In the genomic region with DNA sequence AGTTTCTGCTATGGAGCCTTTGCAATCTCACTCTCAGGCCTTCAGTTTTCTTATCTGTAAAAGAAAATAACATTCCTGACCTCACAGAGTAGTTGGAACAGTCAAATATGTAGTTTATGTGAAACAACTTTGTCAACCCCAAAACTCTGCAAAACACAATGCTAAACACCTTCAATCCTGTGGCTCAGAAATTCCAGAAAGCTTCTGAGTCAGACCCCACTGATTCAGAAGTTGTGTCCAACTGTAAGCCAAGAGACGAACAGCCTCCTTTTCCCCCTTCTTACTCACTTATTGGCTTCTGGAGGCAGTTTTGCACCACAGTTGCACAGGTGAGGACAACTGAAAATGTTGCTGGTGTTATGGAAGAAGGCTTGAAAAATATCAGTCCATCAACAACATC, we compare ENCODE assay signal across 17 cellular contexts. TPM values are rescaled to one million over a fixed set of nuclear protein-coding genes. Genes with fewer than 3 reads are reported as not detected.
DNase-seq lines count a peak whose midpoint lies in the region; ATAC-seq, FAIRE-seq and TF ChIP-seq lines count a peak whose summit lies in the region.
"Had no signal": no experiment of that assay in that cellular context is flagged by ENCODE, and none has a peak within 500 bp of the region (broad histone marks: within the 10 kb centered on the region; RNA-seq: fewer than 3 reads in every experiment).

No MANE protein-coding gene starts in this region.

- no peak overlapping the region for H3K4me3 Mint-ChIP-seq in activated CD4-positive, alpha-beta T cell treated with anti-CD3 and anti-CD28 coated beads for 36 hours
- H3K4me3 Mint-ChIP-seq in activated naive CD8-positive, alpha-beta T cell treated with anti-CD3 and anti-CD28 coated beads, Interleukin-2, amount 50 U/mL, for 24 hours, result no peak overlapping the region
- H3K4me3 Mint-ChIP-seq in activated naive CD8-positive, alpha-beta T cell treated with anti-CD3 and anti-CD28 coated beads for 36 hours, result no peak overlapping the region
- H3K4me3 Mint-ChIP-seq: CD14-positive monocyte; CD8-positive, alpha-beta memory T cell had no signal

- ATAC-seq in activated CD4-positive, alpha-beta T cell treated with anti-CD3 and anti-CD28 coated beads for 36 hours, result peak; percentile 70
- peak; percentile 54 for ATAC-seq in activated naive CD8-positive, alpha-beta T cell treated with anti-CD3 and anti-CD28 coated beads, Interleukin-2, amount 50 U/mL, for 24 hours

- intact Hi-C loops in activated CD4-positive, alpha-beta T cell treated with anti-CD3 and anti-CD28 coated beads for 36 hours (cut with DNase I, micrococcal nuclease), result loop anchor here in 1 of 2 experiments (2.0 to 10.0 kb wide), 2 partner anchors 428 to 588 kb away; no protein-coding TSS in a partner anchor

- no peaks in the 10 kb centered on the region for H3K36me3 Mint-ChIP-seq in activated CD4-positive, alpha-beta T cell treated with anti-CD3 and anti-CD28 coated beads for 36 hours (ENCODE audit: low read depth)
- no peaks in the 10 kb centered on the region for H3K36me3 Mint-ChIP-seq in activated naive CD8-positive, alpha-beta T cell treated with anti-CD3 and anti-CD28 coated beads, Interleukin-2, amount 50 U/mL, for 24 hours (ENCODE audit: low read depth)
- no peaks in the 10 kb centered on the region for H3K36me3 Mint-ChIP-seq in activated naive CD8-positive, alpha-beta T cell treated with anti-CD3 and anti-CD28 coated beads for 36 hours
- H3K36me3 Mint-ChIP-seq: CD8-positive, alpha-beta memory T cell had no signal

- H3K27ac Mint-ChIP-seq in activated CD4-positive, alpha-beta T cell treated with anti-CD3 and anti-CD28 coated beads for 36 hours, result peak overlapping the region; percentile 37
- H3K27ac Mint-ChIP-seq in activated naive CD8-positive, alpha-beta T cell treated with anti-CD3 and anti-CD28 coated beads, Interleukin-2, amount 50 U/mL, for 24 hours, result no peak overlapping the region
- no peak overlapping the region for H3K27ac Mint-ChIP-seq in activated naive CD8-positive, alpha-beta T cell treated with anti-CD3 and anti-CD28 coated beads for 36 hours
- H3K27ac Mint-ChIP-seq: CD14-positive monocyte; CD8-positive, alpha-beta memory T cell had no signal

- POLR2A ChIA-PET in activated CD4-positive, alpha-beta T cell treated with anti-CD3 and anti-CD28 coated beads for 36 hours (lab: Charles Lee), result interaction anchor here (0.6 kb wide), 1 partner anchor 345 kb away, joined by 3 read pairs; no protein-coding TSS in a partner anchor

- DNase-seq in activated CD4-positive, alpha-beta T cell treated with anti-CD3 and anti-CD28 coated beads for 36 hours, result no peak
- DNase-seq in activated CD4-positive, alpha-beta T cell treated with anti-CD3 and anti-CD28 coated beads, Interleukin-2, amount 50 U/mL, for 48 hours, result no peak
- DNase-seq in activated naive CD8-positive, alpha-beta T cell treated with anti-CD3 and anti-CD28 coated beads, Interleukin-2, amount 50 U/mL, for 24 hours, result no peak
- no peak for DNase-seq in activated naive CD8-positive, alpha-beta T cell treated with anti-CD3 and anti-CD28 coated beads for 36 hours
- DNase-seq in epithelial cell of esophagus (ENCODE audit: low read depth), result peak; percentile 24
- no peak for DNase-seq in H4 (ENCODE audit: low spot score)
- no peak for DNase-seq in mesenteric fat pad (ENCODE audit: low spot score)
- no peak for DNase-seq in HTR-8/SVneo (ENCODE audit: insufficient read length, low spot score)
- DNase-seq: Caco-2; CD8-positive, alpha-beta memory T cell; DND-41; GDM1; GOT3 had no signal

- H3K4me1 Mint-ChIP-seq in activated CD4-positive, alpha-beta T cell treated with anti-CD3 and anti-CD28 coated beads for 36 hours, result peaks cover 14% of the 10 kb centered on the region
- H3K4me1 Mint-ChIP-seq in activated naive CD8-positive, alpha-beta T cell treated with anti-CD3 and anti-CD28 coated beads, Interleukin-2, amount 50 U/mL, for 24 hours, result peaks cover 3% of the 10 kb centered on the region
- peaks cover 3% of the 10 kb centered on the region for H3K4me1 Mint-ChIP-seq in activated naive CD8-positive, alpha-beta T cell treated with anti-CD3 and anti-CD28 coated beads for 36 hours

- H3K9me3 Mint-ChIP-seq in activated CD4-positive, alpha-beta T cell treated with anti-CD3 and anti-CD28 coated beads for 36 hours (ENCODE audit: low read depth), result no peaks in the 10 kb centered on the region
- H3K9me3 Mint-ChIP-seq in activated naive CD8-positive, alpha-beta T cell treated with anti-CD3 and anti-CD28 coated beads, Interleukin-2, amount 50 U/mL, for 24 hours, result no peaks in the 10 kb centered on the region
- no peaks in the 10 kb centered on the region for H3K9me3 Mint-ChIP-seq in activated naive CD8-positive, alpha-beta T cell treated with anti-CD3 and anti-CD28 coated beads for 36 hours
- H3K9me3 Mint-ChIP-seq: CD14-positive monocyte; CD8-positive, alpha-beta memory T cell had no signal

- H3K4me3 ChIP-seq in epithelial cell of esophagus (ENCODE audit: low read length), result no peak overlapping the region
- H3K4me3 ChIP-seq: HAP-1 had no signal

- no peaks in the 10 kb centered on the region for H3K27me3 Mint-ChIP-seq in activated CD4-positive, alpha-beta T cell treated with anti-CD3 and anti-CD28 coated beads for 36 hours
- no peaks in the 10 kb centered on the region for H3K27me3 Mint-ChIP-seq in activated naive CD8-positive, alpha-beta T cell treated with anti-CD3 and anti-CD28 coated beads, Interleukin-2, amount 50 U/mL, for 24 hours
- H3K27me3 Mint-ChIP-seq in activated naive CD8-positive, alpha-beta T cell treated with anti-CD3 and anti-CD28 coated beads for 36 hours, result no peaks in the 10 kb centered on the region
- H3K27me3 Mint-ChIP-seq: CD8-positive, alpha-beta memory T cell had no signal

- no peak for FAIRE-seq in HTR-8/SVneo (lab: Jason Lieb, UNC)
- FAIRE-seq: GM19239 had no signal

- TF ChIP-seq CTCF in epithelial cell of esophagus (IDR thresholded peaks at IDR 0.05; ENCODE audit: insufficient read depth, low read depth, low read length, missing control alignments), result no peak

- CTCF ChIA-PET in activated CD4-positive, alpha-beta T cell treated with anti-CD3 and anti-CD28 coated beads for 36 hours (lab: Charles Lee), result no interaction called here

RNA-seq across cellular contexts. Expression of a gene that starts 52.9 kb away (rescaled TPM):
- under 1 TPM; 0.69 to 0.98 TPM for total RNA-seq in activated CD4-positive, alpha-beta T cell treated with anti-CD3 and anti-CD28 coated beads for 36 hours
- total RNA-seq in activated naive CD8-positive, alpha-beta T cell treated with anti-CD3 and anti-CD28 coated beads for 36 hours, result 1 to 10 TPM; 2.2 TPM
- 1.5 and 2.1 TPM in 2 replicates for total RNA-seq in H4 (2014; rRNA removed; shearing (Covaris generic))
- total RNA-seq in mesenteric fat pad, result not detected
- total RNA-seq: A673, Caco-2 had no signal
